ENCODE assay signal across 9 cellular contexts in genomic region chr12:85076688-85077430, GRCh38. TPM values are rescaled to one million over a fixed set of nuclear protein-coding genes. Genes with fewer than 3 reads are reported as not detected.
A peak's percentile ranks its signal among the peaks of the same experiment; 100 is the strongest.
DNase-seq lines count a peak whose midpoint lies in the region; ATAC-seq and TF ChIP-seq lines count a peak whose summit lies in the region.
"Had no signal": no experiment of that assay in that cellular context is flagged by ENCODE, and none has a peak within 500 bp of the region (broad histone marks: within the 10 kb centered on the region; RNA-seq: fewer than 3 reads in every experiment).

No MANE protein-coding gene starts in this region.

- peak overlapping the region; percentile 32 for H3K4me2 ChIP-seq in hepatocyte

- H3K36me3 ChIP-seq in breast epithelium (no peaks in the 10 kb centered on the region), hepatocyte (replicated peaks; ENCODE audit: insufficient read depth, low read depth) (no peaks in the 10 kb centered on the region)

- intact Hi-C loops in MCF 10A (cut with micrococcal nuclease) (loop anchor here (1.0 to 5.0 kb wide), 4 partner anchors 80 to 845 kb away; no protein-coding TSS in a partner anchor), breast epithelium (cut with DNase I; ENCODE audit: low total_unique reads) (no loop called here), posterior vena cava (cut with DNase I) (no loop called here)

- no peaks in the 10 kb centered on the region for H4K20me1 ChIP-seq in hepatocyte (ENCODE audit: insufficient read depth, poor library complexity, severe bottlenecking)

- H3K9me3 ChIP-seq in breast epithelium = no peaks in the 10 kb centered on the region
- no peaks in the 10 kb centered on the region for H3K9me3 ChIP-seq in hepatocyte (ENCODE audit: low read depth)

- H3K27me3 Mint-ChIP-seq in MCF 10A (ENCODE audit: insufficient read depth, unreplicated experiment) (no peaks in the 10 kb centered on the region), type B pancreatic cell (no peaks in the 10 kb centered on the region)
- H3K27me3 Mint-ChIP-seq: dendritic cell treated with granulocyte-macrophage colony-stimulating factor and Interleukin-4, amounts not matched to agents 40 ng/mL and 50 ng/mL, for 4 days had no signal

- POLR2A ChIA-PET in MCF 10A (lab: Yijun Ruan, JAX) = interaction anchor here (0.6 kb wide), 1 partner anchor 14 kb away, joined by 3 read pairs; no protein-coding TSS in a partner anchor

- H3K4me1 Mint-ChIP-seq in MCF 10A (ENCODE audit: insufficient read depth, unreplicated experiment) (no peaks in the 10 kb centered on the region), type B pancreatic cell (ENCODE audit: unreplicated experiment) (peaks cover 5% of the 10 kb centered on the region)

- H3K27me3 ChIP-seq in breast epithelium (no peaks in the 10 kb centered on the region), hepatocyte (no peaks in the 10 kb centered on the region)

- peak; percentile 87 for DNase-seq in MCF 10A (ENCODE audit: unreplicated experiment)
- no peak for DNase-seq in breast epithelium (ENCODE audit: low spot score in 2 of 2)
- peak; percentile 5 for DNase-seq in NCI-H1694 (lab: John Stamatoyannopoulos, UW)
- DNase-seq in T1000 (lab: John Stamatoyannopoulos, UW) = peak; percentile 22
- DNase-seq in hepatocyte (ENCODE audit: low spot score) = peak; percentile 81
- DNase-seq in type B pancreatic cell (ENCODE audit: extremely low spot score, unreplicated experiment) = no peak
- no peak for DNase-seq in posterior vena cava (ENCODE audit: low spot score)

- H3K79me2 ChIP-seq in hepatocyte = no peaks in the 10 kb centered on the region

- H3K9me3 Mint-ChIP-seq in MCF 10A (ENCODE audit: unreplicated experiment) (no peaks in the 10 kb centered on the region), type B pancreatic cell (no peaks in the 10 kb centered on the region)
- H3K9me3 Mint-ChIP-seq: dendritic cell treated with granulocyte-macrophage colony-stimulating factor and Interleukin-4, amounts not matched to agents 40 ng/mL and 50 ng/mL, for 4 days had no signal

- H3K27ac Mint-ChIP-seq in MCF 10A (ENCODE audit: low read depth, unreplicated experiment) = peak overlapping the region; percentile 30
- peak overlapping the region; percentile 69 for H3K27ac Mint-ChIP-seq in type B pancreatic cell
- H3K27ac Mint-ChIP-seq: dendritic cell treated with granulocyte-macrophage colony-stimulating factor and Interleukin-4, amounts not matched to agents 40 ng/mL and 50 ng/mL, for 4 days had no signal

- WGBS in hepatocyte (ENCODE audit: low lambda C conversion rate, missing lambda C conversion rate) = 4% methylated on average over 1 of the region's 1 CpG

- ATAC-seq in HG02870 (IDR thresholded peaks at IDR 0.05; ENCODE audit: unreplicated experiment) = peak; percentile 77

- H3K4me1 ChIP-seq in breast epithelium = no peaks in the 10 kb centered on the region
- no peaks in the 10 kb centered on the region for H3K4me1 ChIP-seq in hepatocyte (ENCODE audit: insufficient read depth)

- no peak overlapping the region for H3K4me3 Mint-ChIP-seq in MCF 10A (ENCODE audit: unreplicated experiment)
- H3K4me3 Mint-ChIP-seq in type B pancreatic cell = no peak overlapping the region
- H3K4me3 Mint-ChIP-seq: dendritic cell treated with granulocyte-macrophage colony-stimulating factor and Interleukin-4, amounts not matched to agents 40 ng/mL and 50 ng/mL, for 4 days had no signal

- peak; percentile 45 for TF ChIP-seq CTCF in MCF 10A (IDR thresholded peaks at IDR 0.05; ENCODE audit: unreplicated experiment)
- no peak for TF ChIP-seq CTCF in breast epithelium (IDR thresholded peaks at IDR 0.05)
- peak; percentile 67 for TF ChIP-seq CTCF in hepatocyte (IDR thresholded peaks at IDR 0.05; ENCODE audit: poor library complexity)
- peak; percentile 78 for TF ChIP-seq CTCF in type B pancreatic cell (conservative IDR thresholded peaks at IDR 0.05)

- H3K27ac ChIP-seq in breast epithelium = no peak overlapping the region
- H3K27ac ChIP-seq in hepatocyte = no peak overlapping the region

- no peaks in the 10 kb centered on the region for H3K9me2 ChIP-seq in hepatocyte (replicated peaks; ENCODE audit: insufficient read depth)

- TF ChIP-seq POLR2A in breast epithelium (IDR thresholded peaks at IDR 0.05) = no peak

- CTCF ChIA-PET in MCF 10A (lab: Yijun Ruan, JAX) = interaction anchor here (0.6 to 3.6 kb wide), 27 partner anchors 12 to 875 kb away, joined by 3 to 14 read pairs (median 4); no protein-coding TSS in a partner anchor

- no peak overlapping the region for H2AFZ ChIP-seq in hepatocyte

- no TSS peak for BruUV-seq in MCF 10A (replicated peaks; lab: Mats Ljungman, UMichigan)

- H3K4me3 ChIP-seq in breast epithelium (no peak overlapping the region), hepatocyte (no peak overlapping the region)

- H3K36me3 Mint-ChIP-seq in MCF 10A (ENCODE audit: insufficient read depth, unreplicated experiment) (no peaks in the 10 kb centered on the region), type B pancreatic cell (no peaks in the 10 kb centered on the region)

RNA-seq across cellular contexts. Expression of gene LRRIQ1, which starts 40.7 kb away (rescaled TPM):
- total RNA-seq in MCF 10A (2022) = 0.70 and 1.5 TPM in 2 replicates
- 1 to 10 TPM in 1 of 3 donors, under 1 TPM in 2; 0.16 to 1.5 (median 0.66) TPM for total RNA-seq in breast epithelium
- total RNA-seq in hepatocyte = 0.13 TPM in 1 of 2 replicates, not detected in the other
- 0.07 and 1.4 TPM in 2 replicates for polyA plus RNA-seq in hepatocyte
- total RNA-seq in type B pancreatic cell (ENCODE audit: low replicate concordance) = 1.8 and 9.7 TPM in 2 replicates
- under 1 TPM in 1 of 2 donors, not detected in 1; 0.14 TPM for total RNA-seq in posterior vena cava

RNA-seq across cellular contexts. Expression of gene TSPAN19, which starts 40.8 kb away (rescaled TPM):
- 0.63 and 1.1 TPM in 2 replicates for total RNA-seq in MCF 10A (2022)
- total RNA-seq in breast epithelium = not detected
- total RNA-seq in hepatocyte = not detected in 2 replicates
- not detected in 2 replicates for polyA plus RNA-seq in hepatocyte
- 0.56 TPM in 1 of 2 replicates, not detected in the other for total RNA-seq in type B pancreatic cell (ENCODE audit: low replicate concordance)
- total RNA-seq in posterior vena cava = not detected

Comparison
In these comparisons a context has a peak if more than half of its experiments do, and no peak if none do; other contexts are left out.
1. DNase-seq: peak in MCF 10A (single experiment), NCI-H1694 (single experiment), T1000 (single experiment) and hepatocyte (single experiment); none in breast epithelium (0 of 2), type B pancreatic cell (single experiment) and posterior vena cava (single experiment).
2. CTCF ChIP-seq: peak in MCF 10A (single experiment), hepatocyte (single experiment) and type B pancreatic cell (single experiment); none in breast epithelium (0 of 3).